In genomic region chr2:223758131-223758840, GRCh38 we compare ENCODE assay signal across 21 cellular contexts.
DNase-seq lines count a peak whose midpoint lies in the region; ATAC-seq and TF ChIP-seq lines count a peak whose summit lies in the region.
"Had no signal": no experiment of that assay in that cellular context is flagged by ENCODE, and none has a peak within 500 bp of the region (broad histone marks: within the 10 kb centered on the region; RNA-seq: fewer than 3 reads in every experiment).

No MANE protein-coding gene starts in this region.

- TF ChIP-seq CTCF in HCT116 (IDR thresholded peaks at IDR 0.05 in 2 of 3, conservative IDR thresholded peaks at IDR 0.05 in 1 of 3; ENCODE audit: borderline replicate concordance in 1 of 3, insufficient read depth in 1 of 3, low read depth in 2 of 3, low read length in 2 of 3) = no peak
- no peak for TF ChIP-seq CTCF in mesothelial cell of epicardium (IDR thresholded peaks at IDR 0.05; ENCODE audit: unreplicated experiment)
- TF ChIP-seq CTCF in natural killer cell (IDR thresholded peaks at IDR 0.05) = no peak

- H3K4me1 Mint-ChIP-seq in mesothelial cell of epicardium = peaks cover 28% of the 10 kb centered on the region
- H3K4me1 Mint-ChIP-seq in T-helper 2 cell treated with Interferon-gamma antibody and Interleukin-4, amounts not matched to agents 5 μg/mL and 100 μg/mL, for 36 hours (ENCODE audit: low read depth) = peaks cover 25% of the 10 kb centered on the region
- peaks cover 30 to 40% of the 10 kb centered on the region in 2 donors for H3K4me1 Mint-ChIP-seq in natural killer cell

- intact Hi-C loops in HCT116 (cut with micrococcal nuclease) (loop anchor here (2.0 kb wide), 1 partner anchor 103 kb away; no protein-coding TSS in a partner anchor), Right ventricle myocardium inferior (cut with DNase I) (no loop called here), natural killer cell (cut with micrococcal nuclease) (no loop called here)

- peaks cover 0 to under 1% of the 10 kb centered on the region in 2 experiments; a peak in 1 of 4 replicates for H3K36me3 ChIP-seq in HCT116 (ENCODE audit: control insufficient read depth in 1 of 2, insufficient read depth in 2 of 2, low read length in 2 of 2)
- H3K36me3 ChIP-seq: esophagus muscularis mucosa, Peyer's patch, prostate gland had no signal

- H3K4me3 Mint-ChIP-seq in mesothelial cell of epicardium (no peak overlapping the region), natural killer cell (no peak overlapping the region)
- no peak overlapping the region for H3K4me3 Mint-ChIP-seq in T-helper 2 cell treated with Interferon-gamma antibody and Interleukin-4, amounts not matched to agents 5 μg/mL and 100 μg/mL, for 36 hours
- H3K4me3 Mint-ChIP-seq: activated CD4-positive, alpha-beta T cell treated with anti-CD3 and anti-CD28 coated beads for 36 hours; activated naive CD4-positive, alpha-beta T cell treated with anti-CD3 and anti-CD28 coated beads for 36 hours; activated T-cell treated with anti-CD3 and anti-CD28 coated beads, Interleukin-2, amount 50 U/mL, for 4 hours; CD4-positive, alpha-beta T cell; T-helper 1 cell treated with Interleukin-12 subunit alpha and Interleukin-12 subunit beta and Interleukin-4 antibody, amounts not matched to agents 30 μg/mL and 1 μg/mL, for 36 hours; type B pancreatic cell had no signal

- DNase-seq in HCT116 (ENCODE audit: low read depth, low spot score) (no peak), NCI-H748 (lab: John Stamatoyannopoulos, UW; ENCODE audit: unreplicated experiment) (peak; percentile 47), dermis blood vessel endothelial cell (peak; percentile 64), mesothelial cell of epicardium (ENCODE audit: low spot score in 2 of 2, unreplicated experiment in 2 of 2) (no peak), Right ventricle myocardium inferior (ENCODE audit: missing footprints) (no peak), natural killer cell (no peak), NCI-H2029 treated with DMSO at 0.1 percent for 48 hours (lab: John Stamatoyannopoulos, UW) (no peak)
- DNase-seq in T-helper 2 cell treated with Interferon-gamma antibody and Interleukin-4, amounts not matched to agents 5 μg/mL and 100 μg/mL, for 36 hours (ENCODE audit: low spot score) = no peak
- DNase-seq: activated CD4-positive, alpha-beta T cell treated with anti-CD3 and anti-CD28 coated beads for 36 hours; activated naive CD4-positive, alpha-beta T cell treated with anti-CD3 and anti-CD28 coated beads for 36 hours; activated T-cell treated with anti-CD3 and anti-CD28 coated beads, Interleukin-2, amount 50 U/mL, for 4 hours; CD4-positive, alpha-beta T cell; effector memory CD4-positive, alpha-beta T cell; GDM1; KG1; NCI-H446 treated with DMSO at 0.1 percent for 48 hours; Peyer's patch had no signal

- peak overlapping the region; percentile 91 for H3K27ac ChIP-seq in HCT116 (ENCODE audit: low read depth, low read length)
- H3K27ac ChIP-seq: esophagus muscularis mucosa, Peyer's patch, prostate gland had no signal

- H3K27ac Mint-ChIP-seq in mesothelial cell of epicardium (peak overlapping the region; percentile 87), natural killer cell (peak overlapping the region in 1 of 2 donors; percentile 96)
- H3K27ac Mint-ChIP-seq in T-helper 2 cell treated with Interferon-gamma antibody and Interleukin-4, amounts not matched to agents 5 μg/mL and 100 μg/mL, for 36 hours = no peak overlapping the region
- H3K27ac Mint-ChIP-seq: activated CD4-positive, alpha-beta T cell treated with anti-CD3 and anti-CD28 coated beads for 36 hours; CD4-positive, alpha-beta T cell; T-helper 1 cell treated with Interleukin-12 subunit alpha and Interleukin-12 subunit beta and Interleukin-4 antibody, amounts not matched to agents 30 μg/mL and 1 μg/mL, for 36 hours had no signal

- POLR2A ChIA-PET in HCT116 (lab: Charles Lee) = interaction anchor here (1.2 to 3.9 kb wide), 3 partner anchors 35 to 67 kb away, joined by 4 to 30 read pairs (median 5); no protein-coding TSS in a partner anchor

- no peaks in the 10 kb centered on the region; the same call in 1 of the 2 replicates for H3K79me2 ChIP-seq in HCT116 (ENCODE audit: insufficient read depth, low read length)

- peak overlapping the region; percentile 60 for H3K9ac ChIP-seq in HCT116 (ENCODE audit: low read length)

- CTCF ChIA-PET in HCT116 (lab: Charles Lee) = no interaction called here

- H3K9me3 ChIP-seq in HCT116 (ENCODE audit: control insufficient read depth in 1 of 2, insufficient read depth in 1 of 2, low read depth in 1 of 2, low read length in 2 of 2) = no peaks in the 10 kb centered on the region
- H3K9me3 ChIP-seq: esophagus muscularis mucosa, Peyer's patch, prostate gland had no signal

- no peaks in the 10 kb centered on the region for H3K9me2 ChIP-seq in HCT116 (ENCODE audit: insufficient read depth)

- H3K4me3 ChIP-seq in HCT116 (replicated peaks in 1 of 2; ENCODE audit: low read depth in 1 of 2, low read length in 2 of 2) = no peak overlapping the region
- H3K4me3 ChIP-seq: esophagus muscularis mucosa, Peyer's patch, prostate gland had no signal

- no peak for TF ChIP-seq POLR2A in HCT116 (IDR thresholded peaks at IDR 0.05; ENCODE audit: borderline replicate concordance, extremely low read depth, insufficient read depth, insufficient read length)

- RAD21 ChIA-PET in HCT116 (lab: Charles Lee; ENCODE audit: low non-redundant PET in 1 of 2, low total read pairs in 2 of 2, uncharacterized antibody in 2 of 2, unreplicated experiment in 2 of 2) = interaction anchor here in 1 of 2 experiments (0.9 kb wide), 1 partner anchor 60 kb away, joined by 4 read pairs; no protein-coding TSS in a partner anchor

- peaks cover 51 to 54% of the 10 kb centered on the region in 2 experiments for H3K4me1 ChIP-seq in HCT116 (ENCODE audit: control insufficient read depth in 1 of 2, insufficient read depth in 2 of 2, low read length in 2 of 2)
- H3K4me1 ChIP-seq: prostate gland had no signal

- H3K9me3 Mint-ChIP-seq in mesothelial cell of epicardium = no peaks in the 10 kb centered on the region
- no peaks in the 10 kb centered on the region for H3K9me3 Mint-ChIP-seq in T-helper 2 cell treated with Interferon-gamma antibody and Interleukin-4, amounts not matched to agents 5 μg/mL and 100 μg/mL, for 36 hours
- H3K9me3 Mint-ChIP-seq in natural killer cell = no peaks in the 10 kb centered on the region
- H3K9me3 Mint-ChIP-seq: activated naive CD4-positive, alpha-beta T cell treated with anti-CD3 and anti-CD28 coated beads for 36 hours; activated T-cell treated with anti-CD3 and anti-CD28 coated beads, Interleukin-2, amount 50 U/mL, for 4 hours; CD4-positive, alpha-beta T cell; T-helper 1 cell treated with Interleukin-12 subunit alpha and Interleukin-12 subunit beta and Interleukin-4 antibody, amounts not matched to agents 30 μg/mL and 1 μg/mL, for 36 hours; type B pancreatic cell had no signal

- H4K20me1 ChIP-seq in HCT116 (ENCODE audit: insufficient read depth) = no peaks in the 10 kb centered on the region

- H3K27me3 Mint-ChIP-seq in mesothelial cell of epicardium (ENCODE audit: low read depth) (no peaks in the 10 kb centered on the region), natural killer cell (ENCODE audit: low read depth in 2 of 2) (no peaks in the 10 kb centered on the region)
- no peaks in the 10 kb centered on the region for H3K27me3 Mint-ChIP-seq in T-helper 2 cell treated with Interferon-gamma antibody and Interleukin-4, amounts not matched to agents 5 μg/mL and 100 μg/mL, for 36 hours (ENCODE audit: low read depth)
- H3K27me3 Mint-ChIP-seq: activated CD4-positive, alpha-beta T cell treated with anti-CD3 and anti-CD28 coated beads for 36 hours; CD4-positive, alpha-beta T cell; type B pancreatic cell had no signal

- peak overlapping the region; percentile 70 for H3K4me2 ChIP-seq in HCT116 (ENCODE audit: low read length)

- H3K36me3 Mint-ChIP-seq in mesothelial cell of epicardium = no peaks in the 10 kb centered on the region
- H3K36me3 Mint-ChIP-seq in T-helper 2 cell treated with Interferon-gamma antibody and Interleukin-4, amounts not matched to agents 5 μg/mL and 100 μg/mL, for 36 hours (ENCODE audit: low read depth) = peaks cover 4% of the 10 kb centered on the region
- no peaks in the 10 kb centered on the region for H3K36me3 Mint-ChIP-seq in natural killer cell
- H3K36me3 Mint-ChIP-seq: type B pancreatic cell had no signal

- no TSS peak for BruUV-seq in HCT116 (replicated peaks; lab: Mats Ljungman, UMichigan)

- H3K27me3 ChIP-seq in HCT116 (ENCODE audit: insufficient read depth, low read length) = no peaks in the 10 kb centered on the region
- H3K27me3 ChIP-seq: esophagus muscularis mucosa, Peyer's patch had no signal

- no peak for TF ChIP-seq RAD21 in HCT116 (IDR thresholded peaks at IDR 0.05; ENCODE audit: low read depth)

- ATAC-seq in HCT116 (no peak), Right ventricle myocardium inferior (no peak), natural killer cell (no peak)
- ATAC-seq: activated CD4-positive, alpha-beta T cell treated with anti-CD3 and anti-CD28 coated beads for 36 hours; activated T-cell treated with anti-CD3 and anti-CD28 coated beads, Interleukin-2, amount 50 U/mL, for 4 hours had no signal

- H2AFZ ChIP-seq in HCT116 (ENCODE audit: low read depth, low read length, poor library complexity, severe bottlenecking) = no peak overlapping the region

TF ChIP-seq in HCT116, 20 proteins besides CTCF, POLR2A, EP300 and RAD21 (continues in another document):
- no peak for TF ChIP-seq REST (IDR thresholded peaks at IDR 0.05; ENCODE audit: low read depth)
- no peak for TF ChIP-seq POLR2AphosphoS5 (IDR thresholded peaks at IDR 0.05; ENCODE audit: low read depth, low read length)

Comparison
In these comparisons a context has a peak if more than half of its experiments do, and no peak if none do; other contexts are left out.
1. DNase-seq: peak in NCI-H748 (single experiment) and dermis blood vessel endothelial cell (single experiment); none in HCT116 (single experiment), mesothelial cell of epicardium (0 of 2), T-helper 2 cell treated with Interferon-gamma antibody and Interleukin-4, amounts not matched to agents 5 μg/mL and 100 μg/mL, for 36 hours (single experiment), Right ventricle myocardium inferior (single experiment), natural killer cell (single experiment) and NCI-H2029 treated with DMSO at 0.1 percent for 48 hours (single experiment).